In the genomic region with DNA sequence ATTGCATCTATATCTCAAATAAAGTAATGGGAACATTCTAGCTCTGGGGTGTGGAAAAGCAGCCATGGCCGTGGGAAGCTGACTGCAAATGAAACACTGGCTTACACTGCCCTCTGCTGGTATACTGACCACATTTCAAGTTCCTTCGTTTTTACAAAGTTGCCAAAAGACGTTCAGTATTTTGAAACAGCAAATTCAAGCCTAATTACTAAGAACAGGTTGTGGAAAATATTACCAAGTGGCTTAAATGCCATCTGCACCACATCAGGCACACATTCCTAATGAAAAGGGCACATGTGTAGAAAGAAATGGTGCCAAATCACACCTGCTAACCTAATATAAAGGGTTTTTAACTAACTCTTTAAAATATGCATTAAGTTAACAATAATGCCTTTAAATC, we compare ENCODE assay signal across 8 cellular contexts.
DNase-seq lines count a peak whose midpoint lies in the region; ATAC-seq and TF ChIP-seq lines count a peak whose summit lies in the region.

No MANE protein-coding gene starts in this region.

- TF ChIP-seq CTCF in neutrophil (IDR thresholded peaks at IDR 0.05) (peak; percentile 89), vagina (IDR thresholded peaks at IDR 0.05) (peak; percentile 57 to 93 (median 64))

- intact Hi-C loops in vagina (cut with DNase I): no loop called here

- H3F3A ChIP-seq in GM23248 (ENCODE audit: insufficient read depth): no peaks in the 10 kb centered on the region

- no peak for ATAC-seq in GM21447 (IDR thresholded peaks at IDR 0.05; ENCODE audit: unreplicated experiment)

- peaks cover 25% of the 10 kb centered on the region for H3K79me2 ChIP-seq in GM23248 (ENCODE audit: insufficient read depth)

- H3K9me3 ChIP-seq in GM23248 (ENCODE audit: low read depth): no peaks in the 10 kb centered on the region
- no peaks in the 10 kb centered on the region for H3K9me3 ChIP-seq in neutrophil
- H3K9me3 ChIP-seq in vagina: no peaks in the 10 kb centered on the region

- in situ Hi-C loops in GM23248 (cut with MboI): loop anchor here (10.0 kb wide), 1 partner anchor 902 kb away; no protein-coding TSS in a partner anchor

- DNase-seq in CD1c-positive myeloid dendritic cell (ENCODE audit: extremely low spot score) (peak; percentile 76), GM23248 (peak; percentile 84), NCI-H748 (lab: John Stamatoyannopoulos, UW; ENCODE audit: unreplicated experiment) (peak; percentile 48), activated T-cell treated with anti-CD3 and anti-CD28 coated beads for 4 hours (peak; percentile 32), fibroblast of the conjunctiva (ENCODE audit: low read depth) (peak; percentile 65), vagina (ENCODE audit: extremely low spot score in 2 of 2) (no peak)

- TF ChIP-seq POLR2A in vagina (IDR thresholded peaks at IDR 0.05): no peak

- H3K4me2 ChIP-seq in GM23248 (ENCODE audit: unreplicated experiment): no peak overlapping the region

- no peak overlapping the region for H2AFZ ChIP-seq in GM23248

- no peaks in the 10 kb centered on the region for H3K36me3 ChIP-seq in GM23248 (ENCODE audit: low read depth)
- no peaks in the 10 kb centered on the region for H3K36me3 ChIP-seq in neutrophil
- H3K36me3 ChIP-seq in vagina: no peaks in the 10 kb centered on the region

- 0 to 3% methylated on average over 3 of the region's 3 CpGs for WGBS in GM23248 (ENCODE audit: low coverage in 1 of 2, low lambda C conversion rate in 2 of 2, missing lambda C conversion rate in 2 of 2), 2 experiments

- H4K20me1 ChIP-seq in GM23248 (ENCODE audit: insufficient read depth): 0 out of 2 replicates have a peak, but pooled peaks cover 4% of the 10 kb centered on the region

- no peak overlapping the region for H3K27ac ChIP-seq in GM23248
- no peak overlapping the region for H3K27ac ChIP-seq in neutrophil
- H3K27ac ChIP-seq in vagina: peak overlapping the region; percentile 70

- no peak overlapping the region for H3K9ac ChIP-seq in GM23248

- H3K4me3 ChIP-seq in GM23248 (no peak overlapping the region), neutrophil (ENCODE audit: low read depth in 1 of 2, low read length in 1 of 2) (no peak overlapping the region), vagina (no peak overlapping the region)

- H3K9me2 ChIP-seq in GM23248 (ENCODE audit: insufficient read depth): no peaks in the 10 kb centered on the region

- H3K27me3 ChIP-seq in GM23248 (replicated peaks; ENCODE audit: insufficient read depth) (no peaks in the 10 kb centered on the region), neutrophil (no peaks in the 10 kb centered on the region), vagina (no peaks in the 10 kb centered on the region)

- 0 out of 2 replicates have a peak, but pooled peaks cover 3% of the 10 kb centered on the region for H3K4me1 ChIP-seq in GM23248 (ENCODE audit: insufficient read depth)
- peaks cover 12 to 27% of the 10 kb centered on the region in 2 experiments for H3K4me1 ChIP-seq in neutrophil (ENCODE audit: control insufficient read depth in 1 of 2, insufficient read depth in 1 of 2, low read depth in 1 of 2, low read length in 1 of 2)
- peaks cover 55% of the 10 kb centered on the region for H3K4me1 ChIP-seq in vagina

Comparison
In these comparisons a context has a peak if more than half of its experiments do, and no peak if none do; other contexts are left out.
1. DNase-seq: peak in CD1c-positive myeloid dendritic cell (single experiment), GM23248 (single experiment), NCI-H748 (single experiment), activated T-cell treated with anti-CD3 and anti-CD28 coated beads for 4 hours (single experiment) and fibroblast of the conjunctiva (single experiment); none in vagina (0 of 2).